Comparison of ENCODE assay signal across 19 cellular contexts in genomic region chr1:159595006-159595405, GRCh38. TPM values are rescaled to one million over a fixed set of nuclear protein-coding genes. Genes with fewer than 3 reads are reported as not detected.
DNase-seq lines count a peak whose midpoint lies in the region; ATAC-seq and TF ChIP-seq lines count a peak whose summit lies in the region.
"Had no signal": no experiment of that assay in that cellular context is flagged by ENCODE, and none has a peak within 500 bp of the region (broad histone marks: within the 10 kb centered on the region; RNA-seq: fewer than 3 reads in every experiment).

No MANE protein-coding gene starts in this region.

- intact Hi-C loops in PC-3 (cut with micrococcal nuclease): no loop called here

- no peaks in the 10 kb centered on the region for H3K9me2 ChIP-seq in PC-3 (replicated peaks; ENCODE audit: low read length)

- ATAC-seq in PC-3 (no peak), GM19452 (IDR thresholded peaks at IDR 0.05; ENCODE audit: unreplicated experiment) (no peak)
- ATAC-seq: HCT116, K562 had no signal

- H3K27me3 ChIP-seq in ACC112 (ENCODE audit: insufficient read depth, low read length) (no peaks in the 10 kb centered on the region), PC-3 (ENCODE audit: low read length) (no peaks in the 10 kb centered on the region), osteoblast (ENCODE audit: insufficient read depth, low read length) (no peaks in the 10 kb centered on the region)
- H3K27me3 ChIP-seq: BE2C had no signal

- H2AFZ ChIP-seq in ACC112 (ENCODE audit: low read length, unreplicated experiment) (peak overlapping the region; percentile 31), PC-3 (ENCODE audit: low read length) (peak overlapping the region; percentile 31; the same call in 1 of the 2 replicates), osteoblast (ENCODE audit: low read length) (peak overlapping the region; percentile 61)

- POLR2A ChIA-PET in PC-3 (lab: Charles Lee; ENCODE audit: unreplicated experiment): no interaction called here

- no peak overlapping the region for H3K4me3 ChIP-seq in ACC112 (ENCODE audit: low read depth, low read length)
- H3K4me3 ChIP-seq in PC-3 (ENCODE audit: low read length): no peak overlapping the region
- no peak overlapping the region for H3K4me3 ChIP-seq in osteoblast (ENCODE audit: insufficient read depth, low read length)
- H3K4me3 ChIP-seq: K562 had no signal

- BruUV-seq in PC-3 (replicated peaks; lab: Mats Ljungman, UMichigan): no TSS peak

- H3K36me3 ChIP-seq in ACC112 (ENCODE audit: insufficient read depth, low read length) (no peaks in the 10 kb centered on the region; the same call in 1 of the 2 replicates), PC-3 (ENCODE audit: low read depth, low read length) (no peaks in the 10 kb centered on the region), osteoblast (ENCODE audit: insufficient read depth, low read length) (no peaks in the 10 kb centered on the region)
- H3K36me3 ChIP-seq: BE2C had no signal

- DNase-seq in PC-3 (no peak), dermis blood vessel endothelial cell (peak; percentile 64), osteoblast (ENCODE audit: insufficient read length, low spot score, missing footprints) (no peak), caudate nucleus (lab: John Stamatoyannopoulos, UW) (no peak), epidermal melanocyte (ENCODE audit: insufficient read length, low spot score) (no peak)
- DNase-seq: BE2C; Caco-2; CD4-positive, CD25-positive, alpha-beta regulatory T cell; NCI-H1105 treated with DMSO at 0.1 percent for 48 hours; NCI-H187; NCI-H2107; NCI-H524; RPMI8226; SHP77 treated with DMSO at 0.1 percent for 48 hours had no signal

- H3K79me2 ChIP-seq in ACC112 (ENCODE audit: control insufficient read depth, insufficient read depth, low read length, unreplicated experiment) (no peaks in the 10 kb centered on the region), PC-3 (ENCODE audit: low read length) (no peaks in the 10 kb centered on the region), osteoblast (ENCODE audit: insufficient read depth, low read length) (no peaks in the 10 kb centered on the region)

- H3K27ac ChIP-seq in ACC112 (ENCODE audit: low read depth, low read length) (no peak overlapping the region), PC-3 (ENCODE audit: low read length) (no peak overlapping the region), osteoblast (ENCODE audit: low read depth, low read length) (peak overlapping the region; percentile 59), caudate nucleus (ENCODE audit: low read depth, low read length) (no peak overlapping the region)

- CTCF ChIA-PET in PC-3 (lab: Charles Lee): no interaction called here

- H4K20me1 ChIP-seq in PC-3 (ENCODE audit: low read length): no peaks in the 10 kb centered on the region
- H4K20me1 ChIP-seq in osteoblast (ENCODE audit: insufficient read depth, low read length): no peaks in the 10 kb centered on the region

- H3K9ac ChIP-seq in PC-3 (ENCODE audit: low read length): no peak overlapping the region

- H3K4me1 ChIP-seq in ACC112 (ENCODE audit: control insufficient read depth, insufficient read depth, low read length, unreplicated experiment) (peaks cover 29% of the 10 kb centered on the region), PC-3 (ENCODE audit: insufficient read depth, low read length) (peaks cover 20% of the 10 kb centered on the region), osteoblast (ENCODE audit: insufficient read depth, low read length) (peaks cover 23% of the 10 kb centered on the region)
- H3K4me1 ChIP-seq: BE2C had no signal

- peaks cover 5% of the 10 kb centered on the region for H3F3A ChIP-seq in PC-3 (ENCODE audit: low read length, unreplicated experiment)

- TF ChIP-seq CTCF in PC-3 (conservative IDR thresholded peaks at IDR 0.05; ENCODE audit: low read depth, low read length) (no peak), osteoblast (IDR thresholded peaks at IDR 0.05; ENCODE audit: extremely low read depth, low read depth, low read length) (no peak)

- H3K9me3 ChIP-seq in PC-3 (ENCODE audit: low read length) (no peaks in the 10 kb centered on the region), osteoblast (ENCODE audit: low read depth, low read length) (no peaks in the 10 kb centered on the region)
- H3K9me3 ChIP-seq: BE2C, Caco-2 had no signal

- no peak overlapping the region for H3K4me2 ChIP-seq in PC-3 (ENCODE audit: low read length)
- H3K4me2 ChIP-seq in osteoblast (ENCODE audit: insufficient read depth, low read length): peak overlapping the region; percentile 32

RNA-seq across cellular contexts. Expression of gene APCS, which starts 7.4 kb away (rescaled TPM):
- total RNA-seq in PC-3 (2014; rRNA removed) (not detected in 2 replicates), dermis blood vessel endothelial cell (not detected in 2 replicates), osteoblast (not detected in 2 replicates)
- total RNA-seq: A172; Caco-2; CD4-positive, CD25-positive, alpha-beta regulatory T cell had no signal

RNA-seq across cellular contexts. Expression of gene OR10J5, which starts 59.2 kb away (rescaled TPM):
- total RNA-seq in PC-3 (2014; rRNA removed) (not detected in 2 replicates), dermis blood vessel endothelial cell (not detected in 2 replicates), osteoblast (not detected in 2 replicates)
- total RNA-seq: A172; Caco-2; CD4-positive, CD25-positive, alpha-beta regulatory T cell; K562 had no signal
